In genomic region chr15:73296621-73297353, GRCh38 we compare ENCODE assay signal across 22 cellular contexts.
DNase-seq lines count a peak whose midpoint lies in the region; ATAC-seq and TF ChIP-seq lines count a peak whose summit lies in the region.
"Had no signal": no experiment of that assay in that cellular context is flagged by ENCODE, and none has a peak within 500 bp of the region (broad histone marks: within the 10 kb centered on the region; RNA-seq: fewer than 3 reads in every experiment).

No MANE protein-coding gene starts in this region.

- TF ChIP-seq CTCF in CD14-positive monocyte (IDR thresholded peaks at IDR 0.05) = no peak
- TF ChIP-seq CTCF in endodermal cell (conservative IDR thresholded peaks at IDR 0.05) = no peak
- no peak for TF ChIP-seq CTCF in neutrophil (IDR thresholded peaks at IDR 0.05)

- WGBS in endodermal cell (ENCODE audit: insufficient coverage in 1 of 2, insufficient read length in 1 of 2), 2 experiments = 96% methylated on average over 7 to 9 of the region's 9 CpGs

- ATAC-seq in GM21737 (IDR thresholded peaks at IDR 0.05; ENCODE audit: unreplicated experiment) = no peak
- ATAC-seq: PC-3 had no signal

- no peaks in the 10 kb centered on the region for H3K9me3 ChIP-seq in SK-N-MC (ENCODE audit: low read depth, low read length)
- no peaks in the 10 kb centered on the region for H3K9me3 ChIP-seq in endodermal cell (ENCODE audit: control insufficient read depth, low read length)
- H3K9me3 ChIP-seq in neutrophil = no peaks in the 10 kb centered on the region
- H3K9me3 ChIP-seq in Karpas-422 (ENCODE audit: low read length) = no peaks in the 10 kb centered on the region
- H3K9me3 ChIP-seq: BLaER1 treated with 17β-estradiol and CSF1 and Interleukin-3, amounts not matched to agents 10 nM and 100 nM; HAP-1; SJCRH30 had no signal

- H3K9ac ChIP-seq in SK-N-MC (ENCODE audit: insufficient read length) (peak overlapping the region; percentile 49), endodermal cell (ENCODE audit: extremely low read depth, low read length, poor library complexity, severe bottlenecking) (no peak overlapping the region), Karpas-422 (ENCODE audit: low read length) (no peak overlapping the region)
- H3K9ac ChIP-seq: BLaER1 treated with 17β-estradiol and CSF1 and Interleukin-3, amounts not matched to agents 10 nM and 100 nM had no signal

- H3K4me2 ChIP-seq in Karpas-422 (ENCODE audit: low read depth, low read length, poor library complexity, severe bottlenecking) = no peak overlapping the region

- H3K36me3 ChIP-seq in SK-N-MC (ENCODE audit: insufficient read depth, low read length) (no peaks in the 10 kb centered on the region), endodermal cell (ENCODE audit: control insufficient read depth, insufficient read depth, low read length) (peaks cover 78% of the 10 kb centered on the region), neutrophil (no peaks in the 10 kb centered on the region), Karpas-422 (ENCODE audit: insufficient read depth, low read length) (no peaks in the 10 kb centered on the region)
- H3K36me3 ChIP-seq: SJCRH30 had no signal

- peak overlapping the region in 4 of 7 donors; percentile 45 to 90 (median 80) for H3K27ac Mint-ChIP-seq in CD14-positive monocyte
- peak overlapping the region; percentile 13 for H3K27ac Mint-ChIP-seq in endodermal cell
- H3K27ac Mint-ChIP-seq: CD4-positive, alpha-beta memory T cell; HFFc6 had no signal

- H3K4me1 Mint-ChIP-seq in CD14-positive monocyte = peaks cover 64% of the 10 kb centered on the region
- H3K4me1 Mint-ChIP-seq in endodermal cell = no peaks in the 10 kb centered on the region
- H3K4me1 Mint-ChIP-seq: CD4-positive, alpha-beta memory T cell had no signal

- H3K4me3 ChIP-seq in SK-N-MC = no peak overlapping the region; the same call in 1 of the 2 replicates
- no peak overlapping the region for H3K4me3 ChIP-seq in endodermal cell (ENCODE audit: low read length)
- H3K4me3 ChIP-seq in neutrophil (ENCODE audit: low read depth in 1 of 2, low read length in 1 of 2) = peak overlapping the region in 1 of 2 experiments; percentile 19
- H3K4me3 ChIP-seq in Karpas-422 (ENCODE audit: low read length) = no peak overlapping the region
- H3K4me3 ChIP-seq: BLaER1 treated with 17β-estradiol and CSF1 and Interleukin-3, amounts not matched to agents 10 nM and 100 nM; HAP-1; SJCRH30 had no signal

- H3K27me3 ChIP-seq in endodermal cell (ENCODE audit: control insufficient read depth, insufficient read depth, low read length, poor library complexity, severe bottlenecking) (no peaks in the 10 kb centered on the region), neutrophil (no peaks in the 10 kb centered on the region), Karpas-422 (ENCODE audit: low read length) (no peaks in the 10 kb centered on the region)
- H3K27me3 ChIP-seq: BLaER1 treated with 17β-estradiol and CSF1 and Interleukin-3, amounts not matched to agents 10 nM and 100 nM; SJCRH30 had no signal

- H3K4me3 Mint-ChIP-seq in CD14-positive monocyte = no peak overlapping the region
- no peak overlapping the region for H3K4me3 Mint-ChIP-seq in endodermal cell
- H3K4me3 Mint-ChIP-seq: CD4-positive, alpha-beta memory T cell; HFFc6 had no signal

- no peak overlapping the region for H2AFZ ChIP-seq in Karpas-422 (ENCODE audit: low read length)

- intact Hi-C loops in CD14-positive monocyte (cut with micrococcal nuclease) = no loop called here

- H3K9me3 Mint-ChIP-seq in CD14-positive monocyte (no peaks in the 10 kb centered on the region), endodermal cell (no peaks in the 10 kb centered on the region)
- H3K9me3 Mint-ChIP-seq: HFFc6 had no signal

- DNase-seq in CD14-positive monocyte (ENCODE audit: low spot score) (no peak), SK-N-MC (ENCODE audit: low read depth, low spot score) (no peak), endodermal cell (no peak), UCSD-AML1 (lab: John Stamatoyannopoulos, UW; ENCODE audit: unreplicated experiment) (no peak), Karpas-422 (no peak)
- DNase-seq: CD4-positive, alpha-beta memory T cell; COR-L47; DMS53; GOT3; HFFc6; KG1; MM.1S; NCI-H2029; NCI-H446 treated with DMSO at 0.1 percent for 48 hours; NCI-H526; NCI-H82; PC-3; SJCRH30 had no signal

- no peaks in the 10 kb centered on the region for H4K20me1 ChIP-seq in Karpas-422 (ENCODE audit: insufficient read depth, low read depth, low read length)
- H4K20me1 ChIP-seq: BLaER1 treated with 17β-estradiol and CSF1 and Interleukin-3, amounts not matched to agents 10 nM and 100 nM had no signal

- no peaks in the 10 kb centered on the region for H3K27me3 Mint-ChIP-seq in CD14-positive monocyte (ENCODE audit: low read depth in 3 of 3)
- H3K27me3 Mint-ChIP-seq in endodermal cell (ENCODE audit: insufficient read depth) = no peaks in the 10 kb centered on the region
- H3K27me3 Mint-ChIP-seq: CD4-positive, alpha-beta memory T cell had no signal

- no peaks in the 10 kb centered on the region for H3K79me2 ChIP-seq in Karpas-422 (ENCODE audit: low read length)

- peaks cover 1 to 6% of the 10 kb centered on the region in 2 donors for H3K36me3 Mint-ChIP-seq in CD14-positive monocyte
- peaks cover 76% of the 10 kb centered on the region for H3K36me3 Mint-ChIP-seq in endodermal cell (ENCODE audit: low read depth)

- no peaks in the 10 kb centered on the region for H3K9me2 ChIP-seq in Karpas-422 (replicated peaks; ENCODE audit: insufficient read depth, low read length)

- H3K27ac ChIP-seq in SK-N-MC (peak overlapping the region; percentile 55; the same call in 1 of the 2 replicates), endodermal cell (ENCODE audit: low read depth, low read length) (no peak overlapping the region), neutrophil (peak overlapping the region; percentile 90), Karpas-422 (ENCODE audit: low read length) (no peak overlapping the region)
- H3K27ac ChIP-seq: SJCRH30 had no signal

- H3K4me1 ChIP-seq in endodermal cell (ENCODE audit: control insufficient read depth, insufficient read depth, low read length) (no peaks in the 10 kb centered on the region), neutrophil (ENCODE audit: control insufficient read depth in 1 of 2, insufficient read depth in 1 of 2, low read depth in 1 of 2, low read length in 1 of 2) (peaks cover 56 to 61% of the 10 kb centered on the region in 2 experiments), Karpas-422 (ENCODE audit: low read length) (no peaks in the 10 kb centered on the region)
- H3K4me1 ChIP-seq: HAP-1, SJCRH30 had no signal

Comparison
In these comparisons a context has a peak if more than half of its experiments do, and no peak if none do; other contexts are left out.
1. H3K27ac ChIP-seq: peak in SK-N-MC (single experiment) and neutrophil (single experiment); none in endodermal cell (single experiment) and Karpas-422 (single experiment).